In the genomic region with DNA sequence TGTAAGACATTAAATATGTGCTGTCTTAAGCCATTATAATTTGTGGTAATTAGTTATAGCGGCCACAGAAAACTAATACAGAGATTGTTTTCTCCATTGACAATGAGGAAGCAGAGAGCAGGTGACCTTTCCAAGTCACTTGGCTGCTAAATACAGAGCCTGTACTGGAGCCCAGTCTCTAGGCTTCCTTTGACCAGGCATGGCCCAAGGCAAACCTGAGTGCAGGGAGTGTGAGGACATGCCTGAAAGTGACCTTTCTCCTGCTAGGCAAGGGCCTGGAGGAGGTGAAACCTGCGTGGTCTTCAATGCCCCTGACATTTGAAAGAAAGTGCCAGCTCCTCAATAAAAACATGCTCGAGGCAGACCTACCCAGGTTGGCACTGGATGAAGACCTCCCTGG, we compare ENCODE assay signal across 18 cellular contexts. TPM values are rescaled to one million over a fixed set of nuclear protein-coding genes. Genes with fewer than 3 reads are reported as not detected.
A peak's percentile ranks its signal among the peaks of the same experiment; 100 is the strongest.
DNase-seq lines count a peak whose midpoint lies in the region; ATAC-seq and TF ChIP-seq lines count a peak whose summit lies in the region.
"Had no signal": no experiment of that assay in that cellular context is flagged by ENCODE, and none has a peak within 500 bp of the region (broad histone marks: within the 10 kb centered on the region; RNA-seq: fewer than 3 reads in every experiment).

No MANE protein-coding gene starts in this region.

- peaks cover 22% of the 10 kb centered on the region for H3K4me1 Mint-ChIP-seq in MCF 10A (ENCODE audit: insufficient read depth, unreplicated experiment)
- H3K4me1 Mint-ChIP-seq in stimulated activated effector memory CD8-positive, alpha-beta T cell treated with anti-CD3 and anti-CD28 coated beads, Interleukin-12 subunit alpha, Interleukin-12 subunit beta, amount 100 ng/mL, for 72 hours: no peaks in the 10 kb centered on the region

- BruUV-seq in MCF 10A (replicated peaks; lab: Mats Ljungman, UMichigan): no TSS peak

- H2BK15ac ChIP-seq in neuronal stem cell (ENCODE audit: low read length): peak overlapping the region; percentile 44

- no peak overlapping the region for H3K9ac ChIP-seq in neuronal stem cell (ENCODE audit: low read depth, low read length, poor library complexity)

- peaks cover 6% of the 10 kb centered on the region for H3K9me3 Mint-ChIP-seq in MCF 10A (ENCODE audit: unreplicated experiment)
- H3K9me3 Mint-ChIP-seq in stimulated activated effector memory CD8-positive, alpha-beta T cell treated with anti-CD3 and anti-CD28 coated beads, Interleukin-12 subunit alpha, Interleukin-12 subunit beta, amount 100 ng/mL, for 72 hours: no peaks in the 10 kb centered on the region

- 62 to 78% methylated on average over 3 of the region's 3 CpGs for WGBS in esophagus squamous epithelium, 2 donors
- no CpG with 5 or more reads among the region's 3 CpGs for WGBS in neuronal stem cell (ENCODE audit: extremely low coverage in 2 of 2, insufficient read length in 2 of 2, insufficient replicate concordance in 1 of 2), 2 donors

- H2AFZ ChIP-seq in neuronal stem cell (ENCODE audit: low read length): no peak overlapping the region

- no peak for TF ChIP-seq POLR2A in breast epithelium (IDR thresholded peaks at IDR 0.05)
- TF ChIP-seq POLR2A in esophagus squamous epithelium (IDR thresholded peaks at IDR 0.05): no peak

- H3K27me3 Mint-ChIP-seq in MCF 10A (ENCODE audit: insufficient read depth, unreplicated experiment): no peaks in the 10 kb centered on the region

- H3K27ac Mint-ChIP-seq in MCF 10A (ENCODE audit: low read depth, unreplicated experiment): no peak overlapping the region
- no peak overlapping the region for H3K27ac Mint-ChIP-seq in stimulated activated effector memory CD8-positive, alpha-beta T cell treated with anti-CD3 and anti-CD28 coated beads, Interleukin-12 subunit alpha, Interleukin-12 subunit beta, amount 100 ng/mL, for 72 hours

- H4K8ac ChIP-seq in neuronal stem cell (ENCODE audit: low read depth, low read length): no peak overlapping the region

- H3K4me1 ChIP-seq in breast epithelium (peaks cover 0 to 11% of the 10 kb centered on the region in 2 donors), esophagus squamous epithelium (peaks cover 14 to 41% (median 32%) of the 10 kb centered on the region in 3 donors), neuronal stem cell (ENCODE audit: control insufficient read depth in 2 of 2, insufficient read depth in 1 of 2, low read depth in 1 of 2, low read length in 2 of 2) (peaks cover 3% of the 10 kb centered on the region in 2 donors), upper lobe of right lung (peaks cover 33% of the 10 kb centered on the region)
- H3K4me1 ChIP-seq: HAP-1 had no signal

- DNase-seq in breast epithelium (ENCODE audit: low spot score in 2 of 2) (no peak), MCF 10A (ENCODE audit: unreplicated experiment) (no peak), esophagus squamous epithelium (lab: John Stamatoyannopoulos, UW) (no peak), neuronal stem cell (ENCODE audit: low spot score) (no peak), upper lobe of right lung (no peak), head of caudate nucleus (no peak), DMS114 treated with DMSO at 0.1 percent for 48 hours (lab: John Stamatoyannopoulos, UW; ENCODE audit: unreplicated experiment) (no peak)
- DNase-seq in stimulated activated effector memory CD8-positive, alpha-beta T cell treated with anti-CD3 and anti-CD28 coated beads, Interleukin-12 subunit alpha, Interleukin-12 subunit beta, amount 100 ng/mL, for 72 hours (ENCODE audit: low spot score in 2 of 2): no peak
- DNase-seq: 8988T, DMS79, NCI-H1694, NCI-H446 treated with DMSO at 0.1 percent for 48 hours, NCI-H748 treated with DMSO at 0.1 percent for 48 hours, PC-3 had no signal

- H2BK120ac ChIP-seq in neuronal stem cell (ENCODE audit: low read depth, low read length): no peak overlapping the region

- peaks cover 0 to 2% of the 10 kb centered on the region in 2 donors for H3K27me3 ChIP-seq in breast epithelium
- H3K27me3 ChIP-seq in esophagus squamous epithelium: no peaks in the 10 kb centered on the region
- H3K27me3 ChIP-seq in neuronal stem cell (ENCODE audit: control insufficient read depth in 3 of 3, insufficient read depth in 3 of 3, low read depth in 1 of 3, low read length in 3 of 3): peaks cover 0 to 7% (median 0%) of the 10 kb centered on the region in 3 experiments
- no peaks in the 10 kb centered on the region for H3K27me3 ChIP-seq in upper lobe of right lung

- H2BK12ac ChIP-seq in neuronal stem cell (ENCODE audit: low read length): no peak overlapping the region

- H3K23ac ChIP-seq in neuronal stem cell (ENCODE audit: low read depth, low read length, poor library complexity): no peak overlapping the region

- H2BK5ac ChIP-seq in neuronal stem cell (ENCODE audit: low read length): no peak overlapping the region

- H3K79me1 ChIP-seq in neuronal stem cell (ENCODE audit: low read depth, low read length): no peaks in the 10 kb centered on the region

- POLR2A ChIA-PET in MCF 10A (lab: Yijun Ruan, JAX): interaction anchor here (1.1 to 2.1 kb wide), 4 partner anchors 12 to 159 kb away, joined by 3 to 10 read pairs (median 4); a partner anchor contains a TSS

- no peak overlapping the region for H3K4me2 ChIP-seq in neuronal stem cell (ENCODE audit: insufficient read depth, low read length, poor library complexity, severe bottlenecking)

- H3K36me3 Mint-ChIP-seq in MCF 10A (ENCODE audit: insufficient read depth, unreplicated experiment): no peaks in the 10 kb centered on the region
- H3K36me3 Mint-ChIP-seq in stimulated activated effector memory CD8-positive, alpha-beta T cell treated with anti-CD3 and anti-CD28 coated beads, Interleukin-12 subunit alpha, Interleukin-12 subunit beta, amount 100 ng/mL, for 72 hours: no peaks in the 10 kb centered on the region

- H3K9me3 ChIP-seq in breast epithelium (no peaks in the 10 kb centered on the region), esophagus squamous epithelium (no peaks in the 10 kb centered on the region), neuronal stem cell (replicated peaks in 1 of 2; ENCODE audit: control insufficient read depth in 2 of 2, insufficient read depth in 1 of 2, low read depth in 1 of 2, low read length in 2 of 2) (no peaks in the 10 kb centered on the region), upper lobe of right lung (no peaks in the 10 kb centered on the region)
- H3K9me3 ChIP-seq: HAP-1 had no signal

- no peak overlapping the region for H3K4me3 Mint-ChIP-seq in MCF 10A (ENCODE audit: unreplicated experiment)
- H3K4me3 Mint-ChIP-seq in stimulated activated effector memory CD8-positive, alpha-beta T cell treated with anti-CD3 and anti-CD28 coated beads, Interleukin-12 subunit alpha, Interleukin-12 subunit beta, amount 100 ng/mL, for 72 hours: no peak overlapping the region

- intact Hi-C loops in breast epithelium (cut with DNase I; ENCODE audit: low total_unique reads): no loop called here
- intact Hi-C loops in MCF 10A (cut with micrococcal nuclease): no loop called here
- intact Hi-C loops in esophagus squamous epithelium (cut with DNase I): no loop called here
- intact Hi-C loops in upper lobe of right lung (cut with DNase I): no loop called here
- intact Hi-C loops in head of caudate nucleus (cut with DNase I): no loop called here

- H3K18ac ChIP-seq in neuronal stem cell (ENCODE audit: low read length): no peak overlapping the region

- CTCF ChIA-PET in MCF 10A (lab: Yijun Ruan, JAX): interaction anchor here (0.6 to 8.0 kb wide), 14 partner anchors 13 to 628 kb away, joined by 3 to 62 read pairs (median 5); a partner anchor contains a TSS

- no peak overlapping the region for H4K91ac ChIP-seq in neuronal stem cell (ENCODE audit: low read depth, low read length, poor library complexity)

- TF ChIP-seq CTCF in breast epithelium (IDR thresholded peaks at IDR 0.05): no peak
- TF ChIP-seq CTCF in MCF 10A (IDR thresholded peaks at IDR 0.05; ENCODE audit: unreplicated experiment): no peak
- TF ChIP-seq CTCF in esophagus squamous epithelium (IDR thresholded peaks at IDR 0.05): no peak
- no peak for TF ChIP-seq CTCF in upper lobe of right lung (IDR thresholded peaks at IDR 0.05)

- H3K4me3 ChIP-seq in breast epithelium: no peak overlapping the region
- no peak overlapping the region for H3K4me3 ChIP-seq in esophagus squamous epithelium
- no peak overlapping the region for H3K4me3 ChIP-seq in neuronal stem cell (ENCODE audit: low read length in 2 of 2)
- no peak overlapping the region for H3K4me3 ChIP-seq in upper lobe of right lung
- H3K4me3 ChIP-seq: GM12878, HAP-1 had no signal

- ATAC-seq in upper lobe of right lung: no peak
- ATAC-seq in stimulated activated effector memory CD8-positive, alpha-beta T cell treated with anti-CD3 and anti-CD28 coated beads, Interleukin-12 subunit alpha, Interleukin-12 subunit beta, amount 100 ng/mL, for 72 hours: no peak
- ATAC-seq: GM12878, PC-3 had no signal

- no peak overlapping the region for H3K4ac ChIP-seq in neuronal stem cell (ENCODE audit: low read length)

- H3K27ac ChIP-seq in breast epithelium (peak overlapping the region; percentile 73 to 92), esophagus squamous epithelium (peak overlapping the region; percentile 38 to 89 (median 76)), neuronal stem cell (replicated peaks; ENCODE audit: low read length) (no peak overlapping the region), upper lobe of right lung (peak overlapping the region; percentile 20)

- H3K36me3 ChIP-seq in breast epithelium (no peaks in the 10 kb centered on the region), esophagus squamous epithelium (no peaks in the 10 kb centered on the region), neuronal stem cell (replicated peaks in 1 of 2; ENCODE audit: control insufficient read depth in 2 of 2, insufficient read depth in 2 of 2, low read length in 2 of 2) (no peaks in the 10 kb centered on the region), upper lobe of right lung (no peaks in the 10 kb centered on the region)
- H3K36me3 ChIP-seq: HAP-1 had no signal

- no peak overlapping the region for H3K14ac ChIP-seq in neuronal stem cell (ENCODE audit: low read length)

- H2AK5ac ChIP-seq in neuronal stem cell (ENCODE audit: low read depth, low read length): peak overlapping the region; percentile 18

RNA-seq across cellular contexts. Expression of a gene that starts 12.5 kb away (rescaled TPM):
- 100 to 1,000 TPM in 2 of 3 donors, 10 to 100 TPM in 1; 14.2 to 638 (median 426) TPM for total RNA-seq in breast epithelium
- total RNA-seq in MCF 10A (2022): 0.75 and 0.88 TPM in 2 replicates
- total RNA-seq in esophagus squamous epithelium: 10 to 100 TPM in 2 of 4 donors, 1 to 10 TPM in 1, under 1 TPM in 1; 0.38 to 10.9 (median 9.1) TPM
- 0.24 TPM for polyA plus RNA-seq in neuronal stem cell (2013, experiment 1 of 2)
- polyA plus RNA-seq in neuronal stem cell (2013, experiment 2 of 2): 0.21 TPM
- total RNA-seq in upper lobe of right lung: 85.1 TPM
- total RNA-seq: PC-3 had no signal

RNA-seq across cellular contexts. Expression of a gene that starts 23.4 kb away (rescaled TPM):
- total RNA-seq in breast epithelium (under 1 TPM in 1 of 3 donors, not detected in 2; 0.66 TPM), MCF 10A (2022) (not detected in 2 replicates), esophagus squamous epithelium (not detected), upper lobe of right lung (not detected)
- polyA plus RNA-seq in neuronal stem cell (2013, experiment 1 of 2): not detected
- polyA plus RNA-seq in neuronal stem cell (2013, experiment 2 of 2): not detected
- total RNA-seq: HT1080, PC-3 had no signal

RNA-seq across cellular contexts. Expression of a gene that starts 30.5 kb away (rescaled TPM):
- 10 to 100 TPM in 1 of 3 donors, 1 to 10 TPM in 1, not detected in 1; 5.1 to 15.2 TPM for total RNA-seq in breast epithelium
- not detected in 2 replicates for total RNA-seq in MCF 10A (2022)
- total RNA-seq in esophagus squamous epithelium: under 1 TPM in 1 of 4 donors, not detected in 3; 1.00 TPM
- 0.04 TPM for polyA plus RNA-seq in neuronal stem cell (2013, experiment 1 of 2)
- not detected for polyA plus RNA-seq in neuronal stem cell (2013, experiment 2 of 2)
- total RNA-seq in upper lobe of right lung: 751 TPM
- total RNA-seq: G401, HT1080, PC-3 had no signal

Comparison
In these comparisons a context has a peak if more than half of its experiments do, and no peak if none do; other contexts are left out.
1. RNA of a gene that starts 30.5 kb away (total RNA-seq): 751 TPM in upper lobe of right lung (single experiment); 5.1 to 15.2 TPM in breast epithelium, 1.00 TPM in esophagus squamous epithelium and not detected in MCF 10A; every median in the first group is over 10 times any median in the second.